1 cellular context compared by ENCODE assay signal in the genomic region with DNA sequence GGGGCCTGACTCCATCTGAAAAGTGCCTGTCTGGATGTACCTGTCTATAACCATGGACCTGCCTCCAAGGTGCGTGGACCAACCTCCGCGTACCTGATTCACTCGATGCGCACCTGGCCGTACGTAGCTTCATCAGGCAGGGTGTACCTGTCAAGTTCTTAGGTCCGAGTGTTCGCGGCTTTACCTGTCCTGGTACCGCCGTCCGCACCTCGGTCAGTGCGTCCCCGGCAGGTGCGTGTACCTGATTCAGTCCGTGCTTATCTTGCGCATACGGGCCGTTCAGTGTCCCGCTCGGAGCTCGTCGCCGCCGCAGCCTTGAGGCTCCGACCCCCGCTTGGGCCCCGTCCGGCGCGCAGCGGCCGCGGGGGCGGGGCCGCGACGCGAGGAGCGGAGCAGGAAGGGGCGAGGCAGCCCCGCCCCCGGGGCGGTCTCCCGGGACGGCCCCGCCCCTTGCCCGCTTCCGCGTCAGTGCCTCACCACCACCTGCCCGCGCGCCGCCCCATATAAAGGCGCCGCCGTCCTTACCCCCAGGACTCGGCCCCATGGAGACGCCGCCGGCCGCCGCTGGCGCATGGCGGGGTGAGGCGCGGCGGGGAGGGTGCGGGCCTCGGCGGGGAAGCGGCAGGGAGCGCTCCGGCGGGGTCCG.
TF ChIP-seq lines count a peak whose summit lies in the region.

A gene (plus strand): TSS at position 530 of the 646 bp plus-strand sequence. CDS start 917 bp downstream, outside the sequence.

TF ChIP-seq in HepG2, 621 proteins besides CTCF, POLR2A, EP300 and RAD21 (continued from another document and continues in another):
- peak; percentile 67; the same call in 1 of the 2 replicates for TF ChIP-seq ARNT2 (CRISPR knock-in tag; IDR thresholded peaks at IDR 0.05; ENCODE audit: low read depth)
- TF ChIP-seq ZNF781 (CRISPR knock-in tag; IDR thresholded peaks at IDR 0.05; ENCODE audit: borderline replicate concordance, not compliant biosample characterization): no peak
- TF ChIP-seq ZNF34 (CRISPR knock-in tag; IDR thresholded peaks at IDR 0.05; ENCODE audit: borderline replicate concordance): no peak
- TF ChIP-seq KDM2A (CRISPR knock-in tag; IDR thresholded peaks at IDR 0.05; ENCODE audit: borderline replicate concordance, low read depth): 0 out of 2 replicates have a peak, but pooled peaks have one; percentile 39
- TF ChIP-seq, protein P1, sequence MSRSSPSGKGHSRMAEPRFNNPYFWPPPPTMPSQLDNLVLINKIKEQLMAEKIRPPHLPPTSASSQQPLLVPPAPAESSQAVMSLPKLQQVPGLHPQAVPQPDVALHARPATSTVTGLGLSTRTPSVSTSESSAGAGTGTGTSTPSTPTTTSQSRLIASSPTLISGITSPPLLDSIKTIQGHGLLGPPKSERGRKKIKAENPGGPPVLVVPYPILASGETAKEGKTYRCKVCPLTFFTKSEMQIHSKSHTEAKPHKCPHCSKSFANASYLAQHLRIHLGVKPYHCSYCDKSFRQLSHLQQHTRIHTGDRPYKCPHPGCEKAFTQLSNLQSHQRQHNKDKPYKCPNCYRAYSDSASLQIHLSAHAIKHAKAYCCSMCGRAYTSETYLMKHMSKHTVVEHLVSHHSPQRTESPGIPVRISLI (CRISPR knock-in tag; IDR thresholded peaks at IDR 0.05; ENCODE audit: borderline replicate concordance): no peak
- TF ChIP-seq, protein P2, sequence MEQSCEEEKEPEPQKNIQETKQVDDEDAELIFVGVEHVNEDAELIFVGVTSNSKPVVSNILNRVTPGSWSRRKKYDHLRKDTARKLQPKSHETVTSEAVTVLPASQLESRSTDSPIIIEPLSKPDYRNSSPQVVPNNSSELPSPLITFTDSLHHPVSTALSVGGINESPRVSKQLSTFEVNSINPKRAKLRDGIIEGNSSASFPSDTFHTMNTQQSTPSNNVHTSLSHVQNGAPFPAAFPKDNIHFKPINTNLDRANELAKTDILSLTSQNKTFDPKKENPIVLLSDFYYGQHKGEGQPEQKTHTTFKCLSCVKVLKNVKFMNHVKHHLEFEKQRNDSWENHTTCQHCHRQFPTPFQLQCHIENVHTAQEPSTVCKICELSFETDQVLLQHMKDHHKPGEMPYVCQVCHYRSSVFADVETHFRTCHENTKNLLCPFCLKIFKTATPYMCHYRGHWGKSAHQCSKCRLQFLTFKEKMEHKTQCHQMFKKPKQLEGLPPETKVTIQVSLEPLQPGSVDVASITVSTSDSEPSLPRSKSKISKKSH (CRISPR knock-in tag; IDR thresholded peaks at IDR 0.05; ENCODE audit: borderline replicate concordance): no peak
- peak; percentile 81; the same call in 1 of the 3 replicates for TF ChIP-seq MXI1 (IDR thresholded peaks at IDR 0.05; ENCODE audit: borderline replicate concordance, low read depth, low read length)
- TF ChIP-seq, protein P3, sequence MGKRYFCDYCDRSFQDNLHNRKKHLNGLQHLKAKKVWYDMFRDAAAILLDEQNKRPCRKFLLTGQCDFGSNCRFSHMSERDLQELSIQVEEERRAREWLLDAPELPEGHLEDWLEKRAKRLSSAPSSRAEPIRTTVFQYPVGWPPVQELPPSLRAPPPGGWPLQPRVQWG (CRISPR knock-in tag; IDR thresholded peaks at IDR 0.05; ENCODE audit: borderline replicate concordance, low read depth): no peak; the same call in 1 of the 2 replicates
- TF ChIP-seq, protein P4, sequence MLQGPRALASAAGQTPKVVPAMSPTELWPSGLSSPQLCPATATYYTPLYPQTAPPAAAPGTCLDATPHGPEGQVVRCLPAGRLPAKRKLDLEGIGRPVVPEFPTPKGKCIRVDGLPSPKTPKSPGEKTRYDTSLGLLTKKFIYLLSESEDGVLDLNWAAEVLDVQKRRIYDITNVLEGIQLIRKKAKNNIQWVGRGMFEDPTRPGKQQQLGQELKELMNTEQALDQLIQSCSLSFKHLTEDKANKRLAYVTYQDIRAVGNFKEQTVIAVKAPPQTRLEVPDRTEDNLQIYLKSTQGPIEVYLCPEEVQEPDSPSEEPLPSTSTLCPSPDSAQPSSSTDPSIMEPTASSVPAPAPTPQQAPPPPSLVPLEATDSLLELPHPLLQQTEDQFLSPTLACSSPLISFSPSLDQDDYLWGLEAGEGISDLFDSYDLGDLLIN (CRISPR knock-in tag; IDR thresholded peaks at IDR 0.05; ENCODE audit: borderline replicate concordance): no peak
- no peak for TF ChIP-seq FOSL1 (CRISPR knock-in tag; IDR thresholded peaks at IDR 0.05; ENCODE audit: borderline replicate concordance)
- 0 out of 2 replicates have a peak, but pooled peaks have one; percentile 18 for TF ChIP-seq SIX4 (CRISPR knock-in tag; IDR thresholded peaks at IDR 0.05)
- peak; percentile 45; the same call in 1 of the 2 replicates for TF ChIP-seq FOXK1 (CRISPR knock-in tag; IDR thresholded peaks at IDR 0.05; ENCODE audit: borderline replicate concordance, low read depth)
- TF ChIP-seq MATR3 (CRISPR knock-in tag; IDR thresholded peaks at IDR 0.05): no peak
- 0 out of 2 replicates have a peak, but pooled peaks have one; percentile 64 for TF ChIP-seq KDM5B (CRISPR knock-in tag; IDR thresholded peaks at IDR 0.05; ENCODE audit: borderline replicate concordance)
- no peak for TF ChIP-seq ZSCAN29 (CRISPR knock-in tag; conservative IDR thresholded peaks at IDR 0.05)
- peak; percentile 79 for TF ChIP-seq SKI (IDR thresholded peaks at IDR 0.05; ENCODE audit: partially characterized antibody)
- TF ChIP-seq ZC3H13 (CRISPR knock-in tag; IDR thresholded peaks at IDR 0.05): peak; percentile 47; the same call in 1 of the 2 replicates
- TF ChIP-seq ZNF619 (CRISPR knock-in tag; IDR thresholded peaks at IDR 0.05): 0 out of 2 replicates have a peak, but pooled peaks have one; percentile 14
- 0 out of 2 replicates have a peak, but pooled peaks have one; percentile 48 for TF ChIP-seq TGIF2 (CRISPR knock-in tag; IDR thresholded peaks at IDR 0.05)
- TF ChIP-seq RFXAP (CRISPR knock-in tag; IDR thresholded peaks at IDR 0.05; ENCODE audit: borderline replicate concordance): no peak
- peak; percentile 89 for TF ChIP-seq POLR2AphosphoS5 (IDR thresholded peaks at IDR 0.05; ENCODE audit: low read depth, low read length)
- peak; percentile 60; the same call in 1 of the 2 replicates for TF ChIP-seq HES4 (CRISPR knock-in tag; IDR thresholded peaks at IDR 0.05; ENCODE audit: borderline replicate concordance)
- no peak for TF ChIP-seq SMC3 (IDR thresholded peaks at IDR 0.05; ENCODE audit: low read length)
- peak; percentile 25; the same call in 1 of the 2 replicates for TF ChIP-seq JUND (CRISPR knock-in tag; IDR thresholded peaks at IDR 0.05)
- TF ChIP-seq ZNF83 (CRISPR knock-in tag; IDR thresholded peaks at IDR 0.05; ENCODE audit: borderline replicate concordance): no peak
- TF ChIP-seq, protein P5, sequence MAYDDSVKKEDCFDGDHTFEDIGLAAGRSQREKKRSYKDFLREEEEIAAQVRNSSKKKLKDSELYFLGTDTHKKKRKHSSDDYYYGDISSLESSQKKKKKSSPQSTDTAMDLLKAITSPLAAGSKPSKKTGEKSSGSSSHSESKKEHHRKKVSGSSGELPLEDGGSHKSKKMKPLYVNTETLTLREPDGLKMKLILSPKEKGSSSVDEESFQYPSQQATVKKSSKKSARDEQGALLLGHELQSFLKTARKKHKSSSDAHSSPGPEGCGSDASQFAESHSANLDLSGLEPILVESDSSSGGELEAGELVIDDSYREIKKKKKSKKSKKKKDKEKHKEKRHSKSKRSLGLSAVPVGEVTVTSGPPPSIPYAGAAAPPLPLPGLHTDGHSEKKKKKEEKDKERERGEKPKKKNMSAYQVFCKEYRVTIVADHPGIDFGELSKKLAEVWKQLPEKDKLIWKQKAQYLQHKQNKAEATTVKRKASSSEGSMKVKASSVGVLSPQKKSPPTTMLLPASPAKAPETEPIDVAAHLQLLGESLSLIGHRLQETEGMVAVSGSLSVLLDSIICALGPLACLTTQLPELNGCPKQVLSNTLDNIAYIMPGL (CRISPR knock-in tag; IDR thresholded peaks at IDR 0.05; ENCODE audit: borderline replicate concordance in 1 of 2, low read depth in 1 of 2): peak in 1 of 2 experiments; percentile 32; a peak in 1 of 4 replicates
- TF ChIP-seq, protein P6, sequence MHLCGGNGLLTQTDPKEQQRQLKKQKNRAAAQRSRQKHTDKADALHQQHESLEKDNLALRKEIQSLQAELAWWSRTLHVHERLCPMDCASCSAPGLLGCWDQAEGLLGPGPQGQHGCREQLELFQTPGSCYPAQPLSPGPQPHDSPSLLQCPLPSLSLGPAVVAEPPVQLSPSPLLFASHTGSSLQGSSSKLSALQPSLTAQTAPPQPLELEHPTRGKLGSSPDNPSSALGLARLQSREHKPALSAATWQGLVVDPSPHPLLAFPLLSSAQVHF (CRISPR knock-in tag; IDR thresholded peaks at IDR 0.05): 0 out of 2 replicates have a peak, but pooled peaks have one; percentile 11
- TF ChIP-seq RFX5 (IDR thresholded peaks at IDR 0.05; ENCODE audit: low read depth, low read length): no peak
- peak; percentile 39; the same call in 1 of the 2 replicates for TF ChIP-seq ZNF589 (CRISPR knock-in tag; conservative IDR thresholded peaks at IDR 0.05)
- peak; percentile 84; the same call in 1 of the 2 replicates for TF ChIP-seq ELF3 (CRISPR knock-in tag; IDR thresholded peaks at IDR 0.05)
- TF ChIP-seq, protein P7, sequence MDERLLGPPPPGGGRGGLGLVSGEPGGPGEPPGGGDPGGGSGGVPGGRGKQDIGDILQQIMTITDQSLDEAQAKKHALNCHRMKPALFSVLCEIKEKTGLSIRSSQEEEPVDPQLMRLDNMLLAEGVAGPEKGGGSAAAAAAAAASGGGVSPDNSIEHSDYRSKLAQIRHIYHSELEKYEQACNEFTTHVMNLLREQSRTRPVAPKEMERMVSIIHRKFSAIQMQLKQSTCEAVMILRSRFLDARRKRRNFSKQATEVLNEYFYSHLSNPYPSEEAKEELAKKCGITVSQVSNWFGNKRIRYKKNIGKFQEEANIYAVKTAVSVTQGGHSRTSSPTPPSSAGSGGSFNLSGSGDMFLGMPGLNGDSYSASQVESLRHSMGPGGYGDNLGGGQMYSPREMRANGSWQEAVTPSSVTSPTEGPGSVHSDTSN (CRISPR knock-in tag; IDR thresholded peaks at IDR 0.05): no peak
- 0 out of 2 replicates have a peak, but pooled peaks have one; percentile 89 for TF ChIP-seq ZNF33B (CRISPR knock-in tag; IDR thresholded peaks at IDR 0.05)
- no peak for TF ChIP-seq NFRKB (IDR thresholded peaks at IDR 0.05)
- peak; percentile 62; the same call in 1 of the 2 replicates for TF ChIP-seq MED1 (CRISPR knock-in tag; IDR thresholded peaks at IDR 0.05)
- TF ChIP-seq POGZ (CRISPR knock-in tag; IDR thresholded peaks at IDR 0.05): 0 out of 2 replicates have a peak, but pooled peaks have one; percentile 15
- TF ChIP-seq ZNF780A (CRISPR knock-in tag; IDR thresholded peaks at IDR 0.05): peak; percentile 28; the same call in 1 of the 2 replicates
- peak; percentile 69 for TF ChIP-seq TAF1 (CRISPR knock-in tag; IDR thresholded peaks at IDR 0.05)
- no peak for TF ChIP-seq RBAK (CRISPR knock-in tag; IDR thresholded peaks at IDR 0.05)
- peak; percentile 48; the same call in 1 of the 2 replicates for TF ChIP-seq ZNF607 (CRISPR knock-in tag; IDR thresholded peaks at IDR 0.05; ENCODE audit: borderline replicate concordance)
- TF ChIP-seq FOSL2 (CRISPR knock-in tag; IDR thresholded peaks at IDR 0.05): 0 out of 2 replicates have a peak, but pooled peaks have one; percentile 13
- no peak for TF ChIP-seq ZNF749 (CRISPR knock-in tag; IDR thresholded peaks at IDR 0.05; ENCODE audit: borderline replicate concordance)
- TF ChIP-seq, protein P8, sequence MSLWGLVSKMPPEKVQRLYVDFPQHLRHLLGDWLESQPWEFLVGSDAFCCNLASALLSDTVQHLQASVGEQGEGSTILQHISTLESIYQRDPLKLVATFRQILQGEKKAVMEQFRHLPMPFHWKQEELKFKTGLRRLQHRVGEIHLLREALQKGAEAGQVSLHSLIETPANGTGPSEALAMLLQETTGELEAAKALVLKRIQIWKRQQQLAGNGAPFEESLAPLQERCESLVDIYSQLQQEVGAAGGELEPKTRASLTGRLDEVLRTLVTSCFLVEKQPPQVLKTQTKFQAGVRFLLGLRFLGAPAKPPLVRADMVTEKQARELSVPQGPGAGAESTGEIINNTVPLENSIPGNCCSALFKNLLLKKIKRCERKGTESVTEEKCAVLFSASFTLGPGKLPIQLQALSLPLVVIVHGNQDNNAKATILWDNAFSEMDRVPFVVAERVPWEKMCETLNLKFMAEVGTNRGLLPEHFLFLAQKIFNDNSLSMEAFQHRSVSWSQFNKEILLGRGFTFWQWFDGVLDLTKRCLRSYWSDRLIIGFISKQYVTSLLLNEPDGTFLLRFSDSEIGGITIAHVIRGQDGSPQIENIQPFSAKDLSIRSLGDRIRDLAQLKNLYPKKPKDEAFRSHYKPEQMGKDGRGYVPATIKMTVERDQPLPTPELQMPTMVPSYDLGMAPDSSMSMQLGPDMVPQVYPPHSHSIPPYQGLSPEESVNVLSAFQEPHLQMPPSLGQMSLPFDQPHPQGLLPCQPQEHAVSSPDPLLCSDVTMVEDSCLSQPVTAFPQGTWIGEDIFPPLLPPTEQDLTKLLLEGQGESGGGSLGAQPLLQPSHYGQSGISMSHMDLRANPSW (CRISPR knock-in tag; IDR thresholded peaks at IDR 0.05; ENCODE audit: borderline replicate concordance): no peak
- TF ChIP-seq BHLHE40 (IDR thresholded peaks at IDR 0.05; ENCODE audit: low read length): no peak
- TF ChIP-seq, protein P9, sequence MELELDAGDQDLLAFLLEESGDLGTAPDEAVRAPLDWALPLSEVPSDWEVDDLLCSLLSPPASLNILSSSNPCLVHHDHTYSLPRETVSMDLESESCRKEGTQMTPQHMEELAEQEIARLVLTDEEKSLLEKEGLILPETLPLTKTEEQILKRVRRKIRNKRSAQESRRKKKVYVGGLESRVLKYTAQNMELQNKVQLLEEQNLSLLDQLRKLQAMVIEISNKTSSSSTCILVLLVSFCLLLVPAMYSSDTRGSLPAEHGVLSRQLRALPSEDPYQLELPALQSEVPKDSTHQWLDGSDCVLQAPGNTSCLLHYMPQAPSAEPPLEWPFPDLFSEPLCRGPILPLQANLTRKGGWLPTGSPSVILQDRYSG (CRISPR knock-in tag; IDR thresholded peaks at IDR 0.05): no peak
- TF ChIP-seq SP1 (IDR thresholded peaks at IDR 0.05): no peak
- TF ChIP-seq SP1 (CRISPR knock-in tag; IDR thresholded peaks at IDR 0.05): peak; percentile 46; the same call in 1 of the 2 replicates
- TF ChIP-seq, protein P10, sequence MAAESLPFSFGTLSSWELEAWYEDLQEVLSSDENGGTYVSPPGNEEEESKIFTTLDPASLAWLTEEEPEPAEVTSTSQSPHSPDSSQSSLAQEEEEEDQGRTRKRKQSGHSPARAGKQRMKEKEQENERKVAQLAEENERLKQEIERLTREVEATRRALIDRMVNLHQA (CRISPR knock-in tag; IDR thresholded peaks at IDR 0.05): no peak
- no peak for TF ChIP-seq ELF4 (CRISPR knock-in tag; IDR thresholded peaks at IDR 0.05; ENCODE audit: borderline replicate concordance)
- TF ChIP-seq, protein P11, sequence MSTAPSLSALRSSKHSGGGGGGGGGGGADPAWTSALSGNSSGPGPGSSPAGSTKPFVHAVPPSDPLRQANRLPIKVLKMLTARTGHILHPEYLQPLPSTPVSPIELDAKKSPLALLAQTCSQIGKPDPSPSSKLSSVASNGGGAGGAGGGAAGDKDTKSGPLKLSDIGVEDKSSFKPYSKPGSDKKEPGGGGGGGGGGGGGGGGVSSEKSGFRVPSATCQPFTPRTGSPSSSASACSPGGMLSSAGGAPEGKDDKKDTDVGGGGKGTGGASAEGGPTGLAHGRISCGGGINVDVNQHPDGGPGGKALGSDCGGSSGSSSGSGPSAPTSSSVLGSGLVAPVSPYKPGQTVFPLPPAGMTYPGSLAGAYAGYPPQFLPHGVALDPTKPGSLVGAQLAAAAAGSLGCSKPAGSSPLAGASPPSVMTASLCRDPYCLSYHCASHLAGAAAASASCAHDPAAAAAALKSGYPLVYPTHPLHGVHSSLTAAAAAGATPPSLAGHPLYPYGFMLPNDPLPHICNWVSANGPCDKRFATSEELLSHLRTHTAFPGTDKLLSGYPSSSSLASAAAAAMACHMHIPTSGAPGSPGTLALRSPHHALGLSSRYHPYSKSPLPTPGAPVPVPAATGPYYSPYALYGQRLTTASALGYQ (CRISPR knock-in tag; IDR thresholded peaks at IDR 0.05): no peak
